Comparison of ENCODE assay signal across 11 cellular contexts in genomic region chr19:5692785-5693194, GRCh38. TPM values are rescaled to one million over a fixed set of nuclear protein-coding genes. Genes with fewer than 3 reads are reported as not detected.
DNase-seq lines count a peak whose midpoint lies in the region; ATAC-seq, FAIRE-seq and TF ChIP-seq lines count a peak whose summit lies in the region.
"Had no signal": no experiment of that assay in that cellular context is flagged by ENCODE, and none has a peak within 500 bp of the region (broad histone marks: within the 10 kb centered on the region; RNA-seq: fewer than 3 reads in every experiment).

No MANE protein-coding gene starts in this region.

- H3K27ac ChIP-seq in SK-N-SH (ENCODE audit: low read depth in 2 of 2, low read length in 1 of 2) = peak overlapping the region; percentile 6 to 58; a peak in 2 of 4 replicates
- H3K27ac ChIP-seq in Karpas-422 (ENCODE audit: low read length) = no peak overlapping the region
- H3K27ac ChIP-seq in GM12878 (ENCODE audit: control insufficient read depth, insufficient read depth) = no peak overlapping the region; the same call in 1 of the 2 replicates
- H3K27ac ChIP-seq in psoas muscle = peak overlapping the region; percentile 91

- H3K79me2 ChIP-seq in SK-N-SH (ENCODE audit: insufficient read depth) (peaks cover 53% of the 10 kb centered on the region), Karpas-422 (ENCODE audit: low read length) (peaks cover 43% of the 10 kb centered on the region), GM12878 (ENCODE audit: control insufficient read depth, insufficient read depth, low read length) (peaks cover 49% of the 10 kb centered on the region)

- BruUV-seq in GM12878 (replicated peaks; lab: Mats Ljungman, UMichigan) = no TSS peak

- SMC1A ChIA-PET in GM12878 (lab: Charles Lee; ENCODE audit: uncharacterized antibody, unreplicated experiment) = no interaction called here

- DNase-seq in SK-N-SH = peak; percentile 28
- no peak for DNase-seq in Karpas-422
- DNase-seq in GM12878 (ENCODE audit: low read depth, low spot score) = no peak
- no peak for DNase-seq in psoas muscle
- DNase-seq in NK-92 treated with Interleukin-12 subunit alpha and Interleukin-12 subunit beta, amount 100 ng/mL, for 24 hours (lab: John Stamatoyannopoulos, UW) = no peak
- DNase-seq in NCI-H2196 (lab: John Stamatoyannopoulos, UW; ENCODE audit: unreplicated experiment) = no peak
- DNase-seq in head of caudate nucleus = no peak
- DNase-seq: testis had no signal

- FAIRE-seq in GM12878 (lab: Jason Lieb, UNC) = no peak

- no peak overlapping the region for H3K9ac ChIP-seq in SK-N-SH
- peak overlapping the region; percentile 100; the same call in 1 of the 2 replicates for H3K9ac ChIP-seq in Karpas-422 (ENCODE audit: low read length)
- peak overlapping the region; percentile 30 for H3K9ac ChIP-seq in GM12878 (ENCODE audit: control insufficient read depth, insufficient read depth, low read length)

- H3K4me2 ChIP-seq in SK-N-SH (0 out of 2 replicates have a peak overlapping the region, but pooled peaks have one; percentile 3), Karpas-422 (ENCODE audit: low read depth, low read length, poor library complexity, severe bottlenecking) (peak overlapping the region; percentile 95), GM12878 (ENCODE audit: control insufficient read depth, insufficient read depth) (peak overlapping the region; percentile 64)

- TF ChIP-seq EP300 in SK-N-SH (IDR thresholded peaks at IDR 0.05; ENCODE audit: borderline replicate concordance in 1 of 2, low read depth in 1 of 2, low read length in 1 of 2) (no peak), GM12878 (IDR thresholded peaks at IDR 0.05; ENCODE audit: borderline replicate concordance in 1 of 2, control insufficient read depth in 1 of 2, low read depth in 2 of 2, low read length in 2 of 2) (no peak)

- H4K20me1 ChIP-seq in SK-N-SH (ENCODE audit: insufficient read depth) = peaks cover 70% of the 10 kb centered on the region
- peaks cover 58% of the 10 kb centered on the region for H4K20me1 ChIP-seq in Karpas-422 (ENCODE audit: insufficient read depth, low read depth, low read length)
- H4K20me1 ChIP-seq in GM12878 (ENCODE audit: control insufficient read depth, insufficient read depth) = no peaks in the 10 kb centered on the region; the same call in none of the 2 replicates

- peaks cover 9 to 57% of the 10 kb centered on the region in 2 experiments for H3K36me3 ChIP-seq in SK-N-SH (replicated peaks in 1 of 2; ENCODE audit: control insufficient read depth in 1 of 2, insufficient read depth in 2 of 2, low read length in 1 of 2)
- H3K36me3 ChIP-seq in Karpas-422 (ENCODE audit: insufficient read depth, low read length) = peaks cover 28% of the 10 kb centered on the region
- H3K36me3 ChIP-seq in GM12878 (ENCODE audit: control insufficient read depth in 2 of 2, insufficient read depth in 2 of 2, low read length in 1 of 2) = peaks cover 9 to 53% of the 10 kb centered on the region in 2 experiments; a peak in 3 of 4 replicates
- peaks cover 10 to 56% of the 10 kb centered on the region in 2 donors for H3K36me3 ChIP-seq in psoas muscle (ENCODE audit: insufficient read depth in 1 of 2, low read depth in 1 of 2)

- H3K4me3 ChIP-seq in SK-N-SH (ENCODE audit: low read depth in 2 of 2, low read length in 1 of 2) (no peak overlapping the region), Karpas-422 (ENCODE audit: low read length) (peak overlapping the region; percentile 97; the same call in 1 of the 2 replicates), GM12878 (peak overlapping the region; percentile 94), psoas muscle (no peak overlapping the region)
- H3K4me3 ChIP-seq: testis had no signal

- intact Hi-C loops in GM12878 (cut with micrococcal nuclease; ENCODE audit: unreplicated experiment) = no loop called here
- intact Hi-C loops in psoas muscle (cut with DNase I) = no loop called here
- intact Hi-C loops in head of caudate nucleus (cut with DNase I) = no loop called here

- H3K9me3 ChIP-seq in SK-N-SH (no peaks in the 10 kb centered on the region), Karpas-422 (ENCODE audit: low read length) (no peaks in the 10 kb centered on the region), GM12878 (replicated peaks; ENCODE audit: control insufficient read depth, insufficient read depth, low read length) (no peaks in the 10 kb centered on the region; the same call in 2 of the 3 replicates), psoas muscle (no peaks in the 10 kb centered on the region)
- H3K9me3 ChIP-seq: Peyer's patch, testis had no signal

- TF ChIP-seq CTCF in SK-N-SH (IDR thresholded peaks at IDR 0.05) (no peak), GM12878 (IDR thresholded peaks at IDR 0.05 in 2 of 3, conservative IDR thresholded peaks at IDR 0.05 in 1 of 3; ENCODE audit: control insufficient read depth in 2 of 3, extremely low read depth in 1 of 3, insufficient read depth in 1 of 3, low read depth in 3 of 3, low read length in 3 of 3) (no peak), psoas muscle (IDR thresholded peaks at IDR 0.05) (no peak)

- TF ChIP-seq POLR2A in GM12878 (IDR thresholded peaks at IDR 0.05; ENCODE audit: low read depth, low read length) = peak; percentile 0; the same call in 1 of the 2 replicates

- ATAC-seq in SK-N-SH treated with all-trans-retinoic acid at 6 μM for 48 hours = no peak
- ATAC-seq in GM12878 = no peak
- ATAC-seq in psoas muscle = no peak

- H3K9me2 ChIP-seq in SK-N-SH (no peaks in the 10 kb centered on the region), Karpas-422 (replicated peaks; ENCODE audit: insufficient read depth, low read length) (no peaks in the 10 kb centered on the region)

- RAD21 ChIA-PET in GM12878 (lab: Charles Lee; ENCODE audit: unreplicated experiment) = no interaction called here

- POLR2A ChIA-PET in SK-N-SH (lab: Yijun Ruan, JAX) (no interaction called here), GM12878 (lab: Charles Lee) (no interaction called here)

- H3K27me3 ChIP-seq in SK-N-SH (ENCODE audit: insufficient read depth) (no peaks in the 10 kb centered on the region), Karpas-422 (ENCODE audit: low read length) (no peaks in the 10 kb centered on the region), GM12878 (replicated peaks in 1 of 2; ENCODE audit: control insufficient read depth in 2 of 2, insufficient read depth in 2 of 2, low read length in 1 of 2) (no peaks in the 10 kb centered on the region), psoas muscle (ENCODE audit: insufficient read depth in 3 of 3, low read length in 2 of 3) (no peaks in the 10 kb centered on the region)
- H3K27me3 ChIP-seq: Peyer's patch, testis had no signal

- CTCF ChIA-PET in SK-N-SH (lab: Yijun Ruan, JAX) (no interaction called here), GM12878 (lab: Yijun Ruan, JAX) (no interaction called here)

- TF ChIP-seq RAD21 in SK-N-SH (IDR thresholded peaks at IDR 0.05; ENCODE audit: low read length) (no peak), GM12878 (IDR thresholded peaks at IDR 0.05; ENCODE audit: insufficient read depth, low read depth, low read length) (no peak)

- peaks cover 42% of the 10 kb centered on the region for H3F3A ChIP-seq in SK-N-SH (replicated peaks; ENCODE audit: insufficient read depth)

- in situ Hi-C loops in GM12878 (cut with MboI) = no loop called here

- H3K4me1 ChIP-seq in SK-N-SH (ENCODE audit: control insufficient read depth in 1 of 2, insufficient read depth in 2 of 2, low read depth in 1 of 2, low read length in 1 of 2) (peaks cover 0 to 28% of the 10 kb centered on the region in 2 experiments; a peak in 1 of 4 replicates), Karpas-422 (ENCODE audit: low read length) (peaks cover 15% of the 10 kb centered on the region), GM12878 (ENCODE audit: control insufficient read depth, insufficient read depth, low read length) (peaks cover 10% of the 10 kb centered on the region), psoas muscle (peaks cover 11% of the 10 kb centered on the region)

- 87% methylated on average over 7 of the region's 7 CpGs for WGBS in SK-N-SH (ENCODE audit: low lambda C conversion rate)
- 67% methylated on average over 7 of the region's 7 CpGs for WGBS in GM12878 (ENCODE audit: insufficient coverage, insufficient replicate concordance, low lambda C conversion rate, missing lambda C conversion rate)
- 61 to 73% (median 68%) methylated on average over 7 of the region's 7 CpGs for WGBS in psoas muscle, 3 donors

- H2AFZ ChIP-seq in SK-N-SH (ENCODE audit: low read depth) (no peak overlapping the region), Karpas-422 (ENCODE audit: low read length) (no peak overlapping the region), GM12878 (ENCODE audit: control insufficient read depth, low read depth, low read length) (no peak overlapping the region)

RNA-seq across cellular contexts. Expression of gene RPL36, which starts 2.7 kb away (rescaled TPM):
- polyA plus RNA-seq in SK-N-SH (2012; rRNA removed) (871 and 1,383 TPM in 2 replicates), GM12878 (2011; rRNA removed) (499 and 1,144 TPM in 2 replicates), GM12878 (2014; fragmentation: Illumina TruSeq; extraction: Trizol) (67.8 and 374 TPM in 2 replicates), GM12878 (2014; fragmentation: Nextera tagmentation; extraction: Ambion mirVana) (1,000 to 10,000 TPM; 4,698 to 4,942 TPM), GM12878 (2014; rRNA removed) (2,015 and 2,575 TPM in 2 replicates), GM12878 (2016; fragmentation: Nextera tagmentation; extraction: Ambion mirVana) (1,000 to 10,000 TPM; 2,328 to 2,411 TPM), psoas muscle (100 to 1,000 TPM; 647 to 814 (median 648) TPM)
- 933 and 1,018 TPM in 2 replicates for polyA plus RNA-seq in SK-N-SH (2012; cell fraction: cytosol; rRNA removed)
- polyA plus RNA-seq in SK-N-SH (2012; cell fraction: nucleus; rRNA removed) = 319 and 414 TPM in 2 replicates
- total RNA-seq in Karpas-422 (2014; rRNA removed; shearing (Covaris generic); ENCODE audit: low replicate concordance) = 3,189 and 3,229 TPM in 2 replicates
- total RNA-seq in GM12878 (2013; cell fraction: nucleolus; rRNA removed) = 94.2 and 106 TPM in 2 replicates
- total RNA-seq in GM12878 (2014; rRNA removed) (1,704 and 2,091 TPM in 2 replicates), GM12878 (2014; rRNA removed; fragmentation: Illumina TruSeq; extraction: Trizol) (1,553 and 1,673 TPM in 2 replicates), GM12878 (2021) (1,583 and 1,661 TPM in 2 replicates), psoas muscle (100 to 1,000 TPM; 440 to 572 (median 473) TPM)
- polyA plus RNA-seq in GM12878 (2011; ENCODE audit: low read depth) = 170 TPM
- polyA plus RNA-seq in GM12878 (2011; cell fraction: cytosol; rRNA removed) = 723 and 1,358 TPM in 2 replicates
- 426 and 530 TPM in 2 replicates for polyA plus RNA-seq in GM12878 (2011; cell fraction: nucleus; rRNA removed)
- polyA plus RNA-seq in GM12878 (2012) = 3,043 and 3,382 TPM in 2 replicates
- polyA minus RNA-seq in GM12878 (2011; rRNA and poly(A)+ RNA removed) = 196 and 405 TPM in 2 replicates
- polyA minus RNA-seq in GM12878 (2011; cell fraction: cytosol; rRNA and poly(A)+ RNA removed) = 476 and 536 TPM in 2 replicates
- 142 and 195 TPM in 2 replicates for polyA minus RNA-seq in GM12878 (2011; cell fraction: nucleus; rRNA and poly(A)+ RNA removed)

RNA-seq across cellular contexts. Expression of gene HSD11B1L, which starts 12.0 kb away (rescaled TPM):
- 52.0 and 53.3 TPM in 2 replicates for polyA plus RNA-seq in SK-N-SH (2012; rRNA removed)
- 35.3 and 47.9 TPM in 2 replicates for polyA plus RNA-seq in SK-N-SH (2012; cell fraction: cytosol; rRNA removed)
- 43.7 and 46.7 TPM in 2 replicates for polyA plus RNA-seq in SK-N-SH (2012; cell fraction: nucleus; rRNA removed)
- total RNA-seq in Karpas-422 (2014; rRNA removed; shearing (Covaris generic); ENCODE audit: low replicate concordance) = 6.9 and 9.0 TPM in 2 replicates
- 0.64 and 2.5 TPM in 2 replicates for total RNA-seq in GM12878 (2013; cell fraction: nucleolus; rRNA removed)
- total RNA-seq in GM12878 (2014; rRNA removed) = 1.2 and 1.7 TPM in 2 replicates
- 0.49 and 0.55 TPM in 2 replicates for total RNA-seq in GM12878 (2014; rRNA removed; fragmentation: Illumina TruSeq; extraction: Trizol)
- 1.1 and 1.5 TPM in 2 replicates for total RNA-seq in GM12878 (2021)
- polyA plus RNA-seq in GM12878 (2011; ENCODE audit: low read depth) = 0.31 TPM
- 0.84 TPM in 2 replicates for polyA plus RNA-seq in GM12878 (2011; rRNA removed)
- 1.8 and 3.0 TPM in 2 replicates for polyA plus RNA-seq in GM12878 (2011; cell fraction: cytosol; rRNA removed)
- 1.4 and 2.1 TPM in 2 replicates for polyA plus RNA-seq in GM12878 (2011; cell fraction: nucleus; rRNA removed)
- polyA plus RNA-seq in GM12878 (2012) = 2.0 and 2.6 TPM in 2 replicates
- 0.29 TPM in 1 of 2 replicates, not detected in the other for polyA plus RNA-seq in GM12878 (2014; fragmentation: Illumina TruSeq; extraction: Trizol)
- under 1 TPM in 1 of 2 experiments, not detected in 1; 0.35 TPM for polyA plus RNA-seq in GM12878 (2014; fragmentation: Nextera tagmentation; extraction: Ambion mirVana)
- 1.0 and 1.6 TPM in 2 replicates for polyA plus RNA-seq in GM12878 (2014; rRNA removed)
- 1 to 10 TPM; 1.1 to 1.8 TPM for polyA plus RNA-seq in GM12878 (2016; fragmentation: Nextera tagmentation; extraction: Ambion mirVana)
- polyA minus RNA-seq in GM12878 (2011; rRNA and poly(A)+ RNA removed) = 0.29 and 0.52 TPM in 2 replicates
- not detected in 2 replicates for polyA minus RNA-seq in GM12878 (2011; cell fraction: cytosol; rRNA and poly(A)+ RNA removed)
- polyA minus RNA-seq in GM12878 (2011; cell fraction: nucleus; rRNA and poly(A)+ RNA removed) = 0.77 TPM in 1 of 2 replicates, not detected in the other
- 1 to 10 TPM; 4.5 to 6.2 (median 4.6) TPM for total RNA-seq in psoas muscle
- polyA plus RNA-seq in psoas muscle = 10 to 100 TPM in 2 of 3 donors, 1 to 10 TPM in 1; 4.7 to 15.6 (median 11.7) TPM

RNA-seq across cellular contexts. Expression of gene MICOS13, which starts 12.5 kb away (rescaled TPM):
- polyA plus RNA-seq in SK-N-SH (2012; rRNA removed) (112 and 116 TPM in 2 replicates), GM12878 (2011; rRNA removed) (12.4 and 24.3 TPM in 2 replicates), GM12878 (2014; fragmentation: Illumina TruSeq; extraction: Trizol) (3.5 and 16.8 TPM in 2 replicates), GM12878 (2014; fragmentation: Nextera tagmentation; extraction: Ambion mirVana) (10 to 100 TPM in 1 of 2 experiments, 1 to 10 TPM in 1; 9.4 to 38.1 TPM), GM12878 (2014; rRNA removed) (119 and 171 TPM in 2 replicates), GM12878 (2016; fragmentation: Nextera tagmentation; extraction: Ambion mirVana) (100 to 1,000 TPM; 113 to 118 TPM), psoas muscle (100 to 1,000 TPM; 138 to 245 (median 234) TPM)
- 56.7 and 76.6 TPM in 2 replicates for polyA plus RNA-seq in SK-N-SH (2012; cell fraction: cytosol; rRNA removed)
- polyA plus RNA-seq in SK-N-SH (2012; cell fraction: nucleus; rRNA removed) = 54.9 and 78.4 TPM in 2 replicates
- 63.4 and 118 TPM in 2 replicates for total RNA-seq in Karpas-422 (2014; rRNA removed; shearing (Covaris generic); ENCODE audit: low replicate concordance)
- total RNA-seq in GM12878 (2013; cell fraction: nucleolus; rRNA removed) = 9.1 and 11.0 TPM in 2 replicates
- total RNA-seq in GM12878 (2014; rRNA removed) (177 and 211 TPM in 2 replicates), GM12878 (2014; rRNA removed; fragmentation: Illumina TruSeq; extraction: Trizol) (34.9 and 41.2 TPM in 2 replicates), GM12878 (2021) (61.1 and 61.3 TPM in 2 replicates), psoas muscle (100 to 1,000 TPM; 103 to 133 (median 119) TPM)
- 8.1 TPM for polyA plus RNA-seq in GM12878 (2011; ENCODE audit: low read depth)
- polyA plus RNA-seq in GM12878 (2011; cell fraction: cytosol; rRNA removed) = 32.8 and 53.4 TPM in 2 replicates
- 20.9 and 31.4 TPM in 2 replicates for polyA plus RNA-seq in GM12878 (2011; cell fraction: nucleus; rRNA removed)
- 44.0 and 63.5 TPM in 2 replicates for polyA plus RNA-seq in GM12878 (2012)
- 4.8 and 13.2 TPM in 2 replicates for polyA minus RNA-seq in GM12878 (2011; rRNA and poly(A)+ RNA removed)
- 6.2 and 10.8 TPM in 2 replicates for polyA minus RNA-seq in GM12878 (2011; cell fraction: cytosol; rRNA and poly(A)+ RNA removed)
- 8.9 and 16.1 TPM in 2 replicates for polyA minus RNA-seq in GM12878 (2011; cell fraction: nucleus; rRNA and poly(A)+ RNA removed)

RNA-seq across cellular contexts. Expression of gene LONP1, which starts 27.2 kb away (rescaled TPM):
- polyA plus RNA-seq in SK-N-SH (2012; rRNA removed) (75.4 and 111 TPM in 2 replicates), GM12878 (2011; rRNA removed) (31.3 and 51.1 TPM in 2 replicates), GM12878 (2014; fragmentation: Illumina TruSeq; extraction: Trizol) (8.2 and 35.5 TPM in 2 replicates), GM12878 (2014; fragmentation: Nextera tagmentation; extraction: Ambion mirVana) (1 to 10 TPM in 1 of 2 experiments, under 1 TPM in 1; 0.61 to 3.2 TPM), GM12878 (2014; rRNA removed) (67.8 and 92.2 TPM in 2 replicates), GM12878 (2016; fragmentation: Nextera tagmentation; extraction: Ambion mirVana) (100 to 1,000 TPM in 1 of 2 experiments, 10 to 100 TPM in 1; 86.5 to 100 TPM), psoas muscle (100 to 1,000 TPM in 1 of 3 donors, 10 to 100 TPM in 2; 58.6 to 127 (median 83.3) TPM)
- polyA plus RNA-seq in SK-N-SH (2012; cell fraction: cytosol; rRNA removed) = 49.3 and 74.2 TPM in 2 replicates
- 156 and 220 TPM in 2 replicates for polyA plus RNA-seq in SK-N-SH (2012; cell fraction: nucleus; rRNA removed)
- 65.7 and 165 TPM in 2 replicates for total RNA-seq in Karpas-422 (2014; rRNA removed; shearing (Covaris generic); ENCODE audit: low replicate concordance)
- total RNA-seq in GM12878 (2013; cell fraction: nucleolus; rRNA removed) = 160 and 169 TPM in 2 replicates
- total RNA-seq in GM12878 (2014; rRNA removed) (85.0 and 92.7 TPM in 2 replicates), GM12878 (2014; rRNA removed; fragmentation: Illumina TruSeq; extraction: Trizol) (38.6 and 44.0 TPM in 2 replicates), GM12878 (2021) (136 and 137 TPM in 2 replicates), psoas muscle (10 to 100 TPM; 61.0 to 97.1 (median 73.8) TPM)
- polyA plus RNA-seq in GM12878 (2011; ENCODE audit: low read depth) = 26.8 TPM
- 78.2 and 118 TPM in 2 replicates for polyA plus RNA-seq in GM12878 (2011; cell fraction: cytosol; rRNA removed)
- 211 and 242 TPM in 2 replicates for polyA plus RNA-seq in GM12878 (2011; cell fraction: nucleus; rRNA removed)
- polyA plus RNA-seq in GM12878 (2012) = 97.2 and 102 TPM in 2 replicates
- polyA minus RNA-seq in GM12878 (2011; rRNA and poly(A)+ RNA removed) = 44.0 and 83.3 TPM in 2 replicates
- 36.6 and 42.2 TPM in 2 replicates for polyA minus RNA-seq in GM12878 (2011; cell fraction: cytosol; rRNA and poly(A)+ RNA removed)
- 33.6 and 49.1 TPM in 2 replicates for polyA minus RNA-seq in GM12878 (2011; cell fraction: nucleus; rRNA and poly(A)+ RNA removed)

RNA-seq across cellular contexts. Expression of gene CATSPERD, which starts 27.6 kb away (rescaled TPM):
- not detected in 2 replicates for polyA plus RNA-seq in SK-N-SH (2012; rRNA removed)
- 0.04 TPM in 1 of 2 replicates, not detected in the other for polyA plus RNA-seq in SK-N-SH (2012; cell fraction: cytosol; rRNA removed)
- polyA plus RNA-seq in SK-N-SH (2012; cell fraction: nucleus; rRNA removed) = 0.04 TPM in 1 of 2 replicates, not detected in the other
- not detected in 2 replicates for total RNA-seq in Karpas-422 (2014; rRNA removed; shearing (Covaris generic); ENCODE audit: low replicate concordance)
- total RNA-seq in GM12878 (2013; cell fraction: nucleolus; rRNA removed) = not detected in 2 replicates
- total RNA-seq in GM12878 (2014; rRNA removed) = not detected in 2 replicates
- not detected in 2 replicates for total RNA-seq in GM12878 (2014; rRNA removed; fragmentation: Illumina TruSeq; extraction: Trizol)
- 0.10 TPM in 1 of 2 replicates, not detected in the other for total RNA-seq in GM12878 (2021)
- polyA plus RNA-seq in GM12878 (2011; ENCODE audit: low read depth) = not detected
- polyA plus RNA-seq in GM12878 (2011; rRNA removed) = 0.11 TPM in 1 of 2 replicates, not detected in the other
- polyA plus RNA-seq in GM12878 (2011; cell fraction: cytosol; rRNA removed) = 0.06 and 0.07 TPM in 2 replicates
- polyA plus RNA-seq in GM12878 (2011; cell fraction: nucleus; rRNA removed) = 0.34 TPM in 1 of 2 replicates, not detected in the other
- 0.06 TPM in 1 of 2 replicates, not detected in the other for polyA plus RNA-seq in GM12878 (2012)
- not detected in 2 replicates for polyA plus RNA-seq in GM12878 (2014; fragmentation: Illumina TruSeq; extraction: Trizol)
- under 1 TPM in 1 of 2 experiments, not detected in 1; 0.02 TPM for polyA plus RNA-seq in GM12878 (2014; fragmentation: Nextera tagmentation; extraction: Ambion mirVana)
- polyA plus RNA-seq in GM12878 (2014; rRNA removed) = 0.06 TPM in 1 of 2 replicates, not detected in the other
- polyA plus RNA-seq in GM12878 (2016; fragmentation: Nextera tagmentation; extraction: Ambion mirVana) = under 1 TPM; 0.21 to 0.38 TPM
- 0.10 TPM in 1 of 2 replicates, not detected in the other for polyA minus RNA-seq in GM12878 (2011; rRNA and poly(A)+ RNA removed)
- polyA minus RNA-seq in GM12878 (2011; cell fraction: cytosol; rRNA and poly(A)+ RNA removed) = not detected in 2 replicates
- not detected in 2 replicates for polyA minus RNA-seq in GM12878 (2011; cell fraction: nucleus; rRNA and poly(A)+ RNA removed)
- total RNA-seq in psoas muscle = not detected
- polyA plus RNA-seq in psoas muscle = not detected
- total RNA-seq: LHCN-M2, Peyer's patch had no signal

Comparison
In these comparisons a context has a peak if more than half of its experiments do, and no peak if none do; other contexts are left out.
1. H3K27ac ChIP-seq: peak in SK-N-SH (2 of 2) and psoas muscle (single experiment); none in Karpas-422 (single experiment) and GM12878 (single experiment).
2. H3K4me2 ChIP-seq: peak in every context shown above with its lines; median percentile 95 in Karpas-422; 64 in GM12878; 3 in SK-N-SH.
3. H3K4me3 ChIP-seq: peak in Karpas-422 (single experiment) and GM12878 (single experiment); none in SK-N-SH (0 of 2) and psoas muscle (single experiment).